11 cellular contexts compared by ENCODE assay signal in the genomic region with DNA sequence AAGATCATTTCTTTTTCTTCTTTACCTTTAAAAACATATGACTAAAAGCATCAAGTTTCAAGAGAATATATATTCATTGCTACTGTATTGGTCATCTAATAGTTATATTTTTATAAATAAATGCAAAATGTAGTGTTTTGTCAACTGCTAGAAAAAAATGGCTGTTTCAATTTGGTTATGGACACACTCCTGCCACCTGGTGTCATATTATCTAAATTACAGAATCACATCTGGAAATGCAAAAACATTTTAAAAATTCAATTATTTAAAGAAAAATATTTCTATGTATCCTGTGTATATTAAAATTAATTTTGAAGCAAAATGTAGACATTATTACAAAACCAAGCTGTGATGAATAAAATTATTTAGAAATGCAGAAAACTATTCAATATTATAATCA.
DNase-seq lines count a peak whose midpoint lies in the region; ATAC-seq, FAIRE-seq and TF ChIP-seq lines count a peak whose summit lies in the region.
"Had no signal": no experiment of that assay in that cellular context is flagged by ENCODE, and none has a peak within 500 bp of the region (broad histone marks: within the 10 kb centered on the region; RNA-seq: fewer than 3 reads in every experiment).

No MANE protein-coding gene starts in this region.

- H3K27ac ChIP-seq in mammary epithelial cell (ENCODE audit: insufficient read depth, low read depth, low read length), result no peak overlapping the region
- no peak overlapping the region for H3K27ac ChIP-seq in substantia nigra (ENCODE audit: low read depth, low read length, poor library complexity, severe bottlenecking)

- intact Hi-C loops in mammary epithelial cell (cut with micrococcal nuclease), result loop anchor here (2.0 to 10.0 kb wide), 2 partner anchors 41 to 737 kb away; no protein-coding TSS in a partner anchor

- no peaks in the 10 kb centered on the region for H3K4me1 ChIP-seq in mammary epithelial cell (ENCODE audit: insufficient read depth, low read length)

- DNase-seq in D721Med (ENCODE audit: insufficient read length, low spot score) (no peak), mammary epithelial cell (no peak), myocyte (ENCODE audit: low read depth) (peak; percentile 40), occipital lobe (lab: John Stamatoyannopoulos, UW) (no peak), substantia nigra (lab: John Stamatoyannopoulos, UW) (no peak)
- no peak for DNase-seq in activated CD8-positive, alpha-beta memory T cell treated with anti-CD3 and anti-CD28 coated beads, Interleukin-2, amount 50 U/mL, for 4 hours
- DNase-seq: activated naive CD4-positive, alpha-beta T cell; naive B cell; NCI-H524 had no signal

- H3K36me3 ChIP-seq in mammary epithelial cell (ENCODE audit: insufficient read depth, low read length), result no peaks in the 10 kb centered on the region

- no peak overlapping the region for H2AFZ ChIP-seq in mammary epithelial cell (ENCODE audit: low read depth, low read length)

- no peak for ATAC-seq in GM21381 (IDR thresholded peaks at IDR 0.05; ENCODE audit: unreplicated experiment)

- H3K4me3 ChIP-seq in mammary epithelial cell (replicated peaks in 1 of 3; ENCODE audit: insufficient read depth in 1 of 3, low read depth in 2 of 3, low read length in 3 of 3), result no peak overlapping the region

- dilution Hi-C loops in mammary epithelial cell (cut with HindIII; ENCODE audit: low sequenced_read_pairs), result no loop called here

- in situ Hi-C loops in mammary epithelial cell (cut with MboI; ENCODE audit: low sequenced_read_pairs in 2 of 2), result no loop called here

- H3K9me3 ChIP-seq in mammary epithelial cell (replicated peaks; ENCODE audit: insufficient read depth, low read length), result no peaks in the 10 kb centered on the region

- H4K20me1 ChIP-seq in mammary epithelial cell (ENCODE audit: insufficient read depth, low read length), result no peaks in the 10 kb centered on the region

- H3K4me2 ChIP-seq in mammary epithelial cell (ENCODE audit: insufficient read depth, low read depth, low read length), result no peak overlapping the region

- no peak overlapping the region for H3K9ac ChIP-seq in mammary epithelial cell (ENCODE audit: insufficient read depth, low read length)

- no peaks in the 10 kb centered on the region for H3K27me3 ChIP-seq in mammary epithelial cell (ENCODE audit: insufficient read depth, low read length)

- no TSS peak for BruUV-seq in mammary epithelial cell (replicated peaks; lab: Mats Ljungman, UMichigan)

- peak; percentile 47 for TF ChIP-seq RAD21 in Ishikawa (IDR thresholded peaks at IDR 0.05; ENCODE audit: low read depth)

- FAIRE-seq in D721Med (lab: Jason Lieb, UNC), result no peak

- no peak for TF ChIP-seq EP300 in Ishikawa (IDR thresholded peaks at IDR 0.05; ENCODE audit: borderline replicate concordance)

- no peaks in the 10 kb centered on the region for H3K79me2 ChIP-seq in mammary epithelial cell (ENCODE audit: insufficient read depth, low read length)

- CTCF ChIA-PET in mammary epithelial cell (lab: Charles Lee; ENCODE audit: low non-redundant PET), result no interaction called here

- peak; percentile 45 for TF ChIP-seq CTCF in D721Med (IDR thresholded peaks at IDR 0.05; ENCODE audit: insufficient read depth, missing control alignments)
- TF ChIP-seq CTCF in mammary epithelial cell (conservative IDR thresholded peaks at IDR 0.05 in 1 of 2, IDR thresholded peaks at IDR 0.05 in 1 of 2; ENCODE audit: extremely low read depth in 1 of 2, insufficient read depth in 1 of 2, low read depth in 1 of 2, low read length in 2 of 2), result peak; percentile 45

TF ChIP-seq in Ishikawa, 13 proteins besides CTCF, POLR2A, EP300 and RAD21:
- TF ChIP-seq NFIC (IDR thresholded peaks at IDR 0.05) (no peak), CREB1 (IDR thresholded peaks at IDR 0.05; ENCODE audit: low read depth) (no peak), EGR1 (IDR thresholded peaks at IDR 0.05) (no peak), TAF1 (IDR thresholded peaks at IDR 0.05; ENCODE audit: low read depth) (no peak), FOXM1 (IDR thresholded peaks at IDR 0.05; ENCODE audit: borderline replicate concordance, low read depth) (no peak), TEAD4 (IDR thresholded peaks at IDR 0.05) (no peak), CEBPB (IDR thresholded peaks at IDR 0.05) (no peak), YY1 (IDR thresholded peaks at IDR 0.05; ENCODE audit: low read depth) (0 out of 2 replicates have a peak, but pooled peaks have one; percentile 32)
- TF ChIP-seq, protein P1, sequence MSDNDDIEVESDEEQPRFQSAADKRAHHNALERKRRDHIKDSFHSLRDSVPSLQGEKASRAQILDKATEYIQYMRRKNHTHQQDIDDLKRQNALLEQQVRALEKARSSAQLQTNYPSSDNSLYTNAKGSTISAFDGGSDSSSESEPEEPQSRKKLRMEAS (IDR thresholded peaks at IDR 0.05), result no peak
